ENCODE assay signal across 1 cellular context in the genomic region with DNA sequence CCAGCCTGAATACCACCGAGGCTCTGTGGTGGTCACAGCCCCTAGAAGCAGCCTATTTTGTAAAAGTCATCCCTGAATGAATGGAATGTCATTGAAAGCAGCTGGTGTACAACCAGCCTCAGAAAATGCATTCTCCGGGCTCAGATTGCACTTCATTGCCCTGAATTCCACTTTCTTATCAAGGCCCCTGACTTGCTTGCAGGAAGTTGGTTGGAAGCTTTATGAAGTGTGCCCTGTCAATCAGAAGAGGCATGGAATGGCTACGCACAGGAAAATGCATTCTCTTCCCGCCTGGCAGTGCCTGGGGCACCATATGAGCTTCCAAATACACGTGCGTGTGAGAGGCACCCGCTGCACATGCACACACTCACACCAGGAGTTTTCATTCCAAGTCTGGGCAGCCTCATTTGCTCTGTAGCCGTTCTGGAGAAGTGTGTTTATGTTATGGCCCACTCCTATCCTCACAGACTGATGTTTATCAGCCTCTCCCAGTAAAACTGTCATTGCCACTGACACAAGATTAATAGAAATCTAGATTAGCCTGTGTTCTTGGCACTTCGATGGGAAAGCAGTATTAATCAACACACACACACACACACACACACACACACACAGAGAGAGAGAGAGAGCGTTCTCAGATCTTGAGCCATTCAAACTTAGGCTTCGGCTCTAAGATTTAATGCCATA.
A peak's percentile ranks its signal among the peaks of the same experiment; 100 is the strongest.
TF ChIP-seq lines count a peak whose summit lies in the region.

No MANE protein-coding gene starts in this region.

TF ChIP-seq in HEK293, 187 proteins besides CTCF, POLR2A, EP300 and RAD21 (continued from another document and continues in another):
- TF ChIP-seq, protein P1, sequence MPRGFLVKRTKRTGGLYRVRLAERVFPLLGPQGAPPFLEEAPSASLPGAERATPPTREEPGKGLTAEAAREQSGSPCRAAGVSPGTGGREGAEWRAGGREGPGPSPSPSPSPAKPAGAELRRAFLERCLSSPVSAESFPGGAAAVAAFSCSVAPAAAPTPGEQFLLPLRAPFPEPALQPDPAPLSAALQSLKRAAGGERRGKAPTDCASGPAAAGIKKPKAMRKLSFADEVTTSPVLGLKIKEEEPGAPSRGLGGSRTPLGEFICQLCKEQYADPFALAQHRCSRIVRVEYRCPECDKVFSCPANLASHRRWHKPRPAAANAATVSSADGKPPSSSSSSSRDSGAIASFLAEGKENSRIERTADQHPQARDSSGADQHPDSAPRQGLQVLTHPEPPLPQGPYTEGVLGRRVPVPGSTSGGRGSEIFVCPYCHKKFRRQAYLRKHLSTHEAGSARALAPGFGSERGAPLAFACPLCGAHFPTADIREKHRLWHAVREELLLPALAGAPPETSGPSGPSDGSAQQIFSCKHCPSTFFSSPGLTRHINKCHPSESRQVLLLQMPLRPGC (tag by site-specific recombination; IDR thresholded peaks at IDR 0.05), result peak; percentile 88
- peak; percentile 100 for TF ChIP-seq FEZF1 (tag by site-specific recombination; IDR thresholded peaks at IDR 0.05)
- peak; percentile 86 for TF ChIP-seq ZNF121 (tag by site-specific recombination; IDR thresholded peaks at IDR 0.05)
- TF ChIP-seq, protein P2, sequence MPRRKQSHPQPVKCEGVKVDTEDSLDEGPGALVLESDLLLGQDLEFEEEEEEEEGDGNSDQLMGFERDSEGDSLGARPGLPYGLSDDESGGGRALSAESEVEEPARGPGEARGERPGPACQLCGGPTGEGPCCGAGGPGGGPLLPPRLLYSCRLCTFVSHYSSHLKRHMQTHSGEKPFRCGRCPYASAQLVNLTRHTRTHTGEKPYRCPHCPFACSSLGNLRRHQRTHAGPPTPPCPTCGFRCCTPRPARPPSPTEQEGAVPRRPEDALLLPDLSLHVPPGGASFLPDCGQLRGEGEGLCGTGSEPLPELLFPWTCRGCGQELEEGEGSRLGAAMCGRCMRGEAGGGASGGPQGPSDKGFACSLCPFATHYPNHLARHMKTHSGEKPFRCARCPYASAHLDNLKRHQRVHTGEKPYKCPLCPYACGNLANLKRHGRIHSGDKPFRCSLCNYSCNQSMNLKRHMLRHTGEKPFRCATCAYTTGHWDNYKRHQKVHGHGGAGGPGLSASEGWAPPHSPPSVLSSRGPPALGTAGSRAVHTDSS (tag by site-specific recombination; IDR thresholded peaks at IDR 0.05), result peak; percentile 66
- TF ChIP-seq MYNN (tag by site-specific recombination; IDR thresholded peaks at IDR 0.05; ENCODE audit: borderline replicate concordance), result 0 out of 2 replicates have a peak, but pooled peaks have one; percentile 37
- no peak for TF ChIP-seq ZNF571 (tag by site-specific recombination; IDR thresholded peaks at IDR 0.05)
- no peak for TF ChIP-seq ZNF416 (tag by site-specific recombination; IDR thresholded peaks at IDR 0.05)
- TF ChIP-seq, protein P3, sequence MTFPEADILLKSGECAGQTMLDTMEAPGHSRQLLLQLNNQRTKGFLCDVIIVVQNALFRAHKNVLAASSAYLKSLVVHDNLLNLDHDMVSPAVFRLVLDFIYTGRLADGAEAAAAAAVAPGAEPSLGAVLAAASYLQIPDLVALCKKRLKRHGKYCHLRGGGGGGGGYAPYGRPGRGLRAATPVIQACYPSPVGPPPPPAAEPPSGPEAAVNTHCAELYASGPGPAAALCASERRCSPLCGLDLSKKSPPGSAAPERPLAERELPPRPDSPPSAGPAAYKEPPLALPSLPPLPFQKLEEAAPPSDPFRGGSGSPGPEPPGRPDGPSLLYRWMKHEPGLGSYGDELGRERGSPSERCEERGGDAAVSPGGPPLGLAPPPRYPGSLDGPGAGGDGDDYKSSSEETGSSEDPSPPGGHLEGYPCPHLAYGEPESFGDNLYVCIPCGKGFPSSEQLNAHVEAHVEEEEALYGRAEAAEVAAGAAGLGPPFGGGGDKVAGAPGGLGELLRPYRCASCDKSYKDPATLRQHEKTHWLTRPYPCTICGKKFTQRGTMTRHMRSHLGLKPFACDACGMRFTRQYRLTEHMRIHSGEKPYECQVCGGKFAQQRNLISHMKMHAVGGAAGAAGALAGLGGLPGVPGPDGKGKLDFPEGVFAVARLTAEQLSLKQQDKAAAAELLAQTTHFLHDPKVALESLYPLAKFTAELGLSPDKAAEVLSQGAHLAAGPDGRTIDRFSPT (tag by site-specific recombination; IDR thresholded peaks at IDR 0.05), result no peak
- no peak for TF ChIP-seq ZNF624 (tag by site-specific recombination; IDR thresholded peaks at IDR 0.05)
- TF ChIP-seq ZNF558 (tag by site-specific recombination; IDR thresholded peaks at IDR 0.05), result peak; percentile 67; the same call in 1 of the 2 replicates
- TF ChIP-seq KLF7 (tag by site-specific recombination; IDR thresholded peaks at IDR 0.05; ENCODE audit: borderline replicate concordance), result peak; percentile 92
- TF ChIP-seq ZNF202 (tag by site-specific recombination; IDR thresholded peaks at IDR 0.05; ENCODE audit: borderline replicate concordance), result no peak
- TF ChIP-seq RBAK (tag by site-specific recombination; IDR thresholded peaks at IDR 0.05), result no peak
- TF ChIP-seq SP7 (tag by site-specific recombination; IDR thresholded peaks at IDR 0.05), result peak; percentile 98
- TF ChIP-seq ZNF501 (tag by site-specific recombination; IDR thresholded peaks at IDR 0.05), result peak; percentile 85
- peak; percentile 51; the same call in 1 of the 2 replicates for TF ChIP-seq ZSCAN23 (tag by site-specific recombination; IDR thresholded peaks at IDR 0.05)
- TF ChIP-seq ZNF626 (tag by site-specific recombination; IDR thresholded peaks at IDR 0.05), result no peak
- TF ChIP-seq ZFP41 (tag by site-specific recombination; IDR thresholded peaks at IDR 0.05; ENCODE audit: borderline replicate concordance), result no peak
- TF ChIP-seq ZNF433 (tag by site-specific recombination; IDR thresholded peaks at IDR 0.05; ENCODE audit: low read depth), result no peak
- TF ChIP-seq MZF1 (tag by site-specific recombination; IDR thresholded peaks at IDR 0.05; ENCODE audit: borderline replicate concordance), result peak; percentile 68
- TF ChIP-seq ZXDB (tag by site-specific recombination; IDR thresholded peaks at IDR 0.05), result peak; percentile 99
- TF ChIP-seq ZNF311 (tag by site-specific recombination; IDR thresholded peaks at IDR 0.05; ENCODE audit: borderline replicate concordance), result no peak
- no peak for TF ChIP-seq ZNF26 (tag by site-specific recombination; IDR thresholded peaks at IDR 0.05)
- TF ChIP-seq, protein P4, sequence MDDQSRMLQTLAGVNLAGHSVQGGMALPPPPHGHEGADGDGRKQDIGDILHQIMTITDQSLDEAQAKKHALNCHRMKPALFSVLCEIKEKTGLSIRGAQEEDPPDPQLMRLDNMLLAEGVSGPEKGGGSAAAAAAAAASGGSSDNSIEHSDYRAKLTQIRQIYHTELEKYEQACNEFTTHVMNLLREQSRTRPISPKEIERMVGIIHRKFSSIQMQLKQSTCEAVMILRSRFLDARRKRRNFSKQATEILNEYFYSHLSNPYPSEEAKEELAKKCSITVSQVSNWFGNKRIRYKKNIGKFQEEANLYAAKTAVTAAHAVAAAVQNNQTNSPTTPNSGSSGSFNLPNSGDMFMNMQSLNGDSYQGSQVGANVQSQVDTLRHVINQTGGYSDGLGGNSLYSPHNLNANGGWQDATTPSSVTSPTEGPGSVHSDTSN (CRISPR knock-in tag; IDR thresholded peaks at IDR 0.05), result 0 out of 2 replicates have a peak, but pooled peaks have one; percentile 33
- no peak for TF ChIP-seq PRDM1 (tag by site-specific recombination; IDR thresholded peaks at IDR 0.05)
- TF ChIP-seq ZNF791 (tag by site-specific recombination; IDR thresholded peaks at IDR 0.05), result no peak
- no peak for TF ChIP-seq SP3 (tag by site-specific recombination; IDR thresholded peaks at IDR 0.05)
- peak; percentile 64; the same call in 1 of the 2 replicates for TF ChIP-seq YY1 (tag by site-specific recombination; IDR thresholded peaks at IDR 0.05)
- TF ChIP-seq ZNF302 (tag by site-specific recombination; IDR thresholded peaks at IDR 0.05; ENCODE audit: low read depth), result peak; percentile 85; the same call in 1 of the 2 replicates
- TF ChIP-seq ZBTB44 (tag by site-specific recombination; IDR thresholded peaks at IDR 0.05), result peak; percentile 84
- TF ChIP-seq HOXA7 (CRISPR knock-in tag; IDR thresholded peaks at IDR 0.05; ENCODE audit: borderline replicate concordance), result no peak
- TF ChIP-seq, protein P5, sequence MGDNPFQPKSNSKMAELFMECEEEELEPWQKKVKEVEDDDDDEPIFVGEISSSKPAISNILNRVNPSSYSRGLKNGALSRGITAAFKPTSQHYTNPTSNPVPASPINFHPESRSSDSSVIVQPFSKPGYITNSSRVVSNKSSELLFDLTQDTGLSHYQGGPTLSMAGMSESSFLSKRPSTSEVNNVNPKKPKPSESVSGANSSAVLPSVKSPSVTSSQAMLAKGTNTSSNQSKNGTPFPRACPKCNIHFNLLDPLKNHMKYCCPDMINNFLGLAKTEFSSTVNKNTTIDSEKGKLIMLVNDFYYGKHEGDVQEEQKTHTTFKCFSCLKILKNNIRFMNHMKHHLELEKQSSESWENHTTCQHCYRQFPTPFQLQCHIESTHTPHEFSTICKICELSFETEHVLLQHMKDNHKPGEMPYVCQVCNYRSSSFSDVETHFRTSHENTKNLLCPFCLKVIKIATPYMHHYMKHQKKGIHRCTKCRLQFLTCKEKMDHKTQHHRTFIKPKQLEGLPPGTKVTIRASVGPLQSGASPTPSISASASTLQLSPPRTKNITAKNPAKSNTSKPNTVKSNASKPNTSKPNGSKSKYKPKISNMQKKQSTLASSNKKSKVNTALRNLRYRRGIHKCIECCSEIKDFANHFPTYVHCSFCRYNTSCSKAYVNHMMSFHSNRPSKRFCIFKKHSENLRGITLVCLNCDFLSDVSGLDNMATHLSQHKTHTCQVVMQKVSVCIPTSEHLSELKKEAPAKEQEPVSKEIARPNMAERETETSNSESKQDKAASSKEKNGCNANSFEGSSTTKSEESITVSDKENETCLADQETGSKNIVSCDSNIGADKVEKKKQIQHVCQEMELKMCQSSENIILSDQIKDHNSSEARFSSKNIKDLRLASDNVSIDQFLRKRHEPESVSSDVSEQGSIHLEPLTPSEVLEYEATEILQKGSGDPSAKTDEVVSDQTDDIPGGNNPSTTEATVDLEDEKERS (tag by site-specific recombination; IDR thresholded peaks at IDR 0.05), result 0 out of 2 replicates have a peak, but pooled peaks have one; percentile 21
- TF ChIP-seq KLF9 (tag by site-specific recombination; IDR thresholded peaks at IDR 0.05; ENCODE audit: low read depth), result peak; percentile 43; the same call in 1 of the 2 replicates
- TF ChIP-seq, protein P6, sequence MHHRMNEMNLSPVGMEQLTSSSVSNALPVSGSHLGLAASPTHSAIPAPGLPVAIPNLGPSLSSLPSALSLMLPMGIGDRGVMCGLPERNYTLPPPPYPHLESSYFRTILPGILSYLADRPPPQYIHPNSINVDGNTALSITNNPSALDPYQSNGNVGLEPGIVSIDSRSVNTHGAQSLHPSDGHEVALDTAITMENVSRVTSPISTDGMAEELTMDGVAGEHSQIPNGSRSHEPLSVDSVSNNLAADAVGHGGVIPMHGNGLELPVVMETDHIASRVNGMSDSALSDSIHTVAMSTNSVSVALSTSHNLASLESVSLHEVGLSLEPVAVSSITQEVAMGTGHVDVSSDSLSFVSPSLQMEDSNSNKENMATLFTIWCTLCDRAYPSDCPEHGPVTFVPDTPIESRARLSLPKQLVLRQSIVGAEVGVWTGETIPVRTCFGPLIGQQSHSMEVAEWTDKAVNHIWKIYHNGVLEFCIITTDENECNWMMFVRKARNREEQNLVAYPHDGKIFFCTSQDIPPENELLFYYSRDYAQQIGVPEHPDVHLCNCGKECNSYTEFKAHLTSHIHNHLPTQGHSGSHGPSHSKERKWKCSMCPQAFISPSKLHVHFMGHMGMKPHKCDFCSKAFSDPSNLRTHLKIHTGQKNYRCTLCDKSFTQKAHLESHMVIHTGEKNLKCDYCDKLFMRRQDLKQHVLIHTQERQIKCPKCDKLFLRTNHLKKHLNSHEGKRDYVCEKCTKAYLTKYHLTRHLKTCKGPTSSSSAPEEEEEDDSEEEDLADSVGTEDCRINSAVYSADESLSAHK (tag by site-specific recombination; IDR thresholded peaks at IDR 0.05), result peak; percentile 98
- no peak for TF ChIP-seq ZNF175 (tag by site-specific recombination; IDR thresholded peaks at IDR 0.05)
- TF ChIP-seq ZNF701 (tag by site-specific recombination; IDR thresholded peaks at IDR 0.05), result no peak; the same call in 1 of the 2 replicates
- TF ChIP-seq ZNF324 (tag by site-specific recombination; IDR thresholded peaks at IDR 0.05), result peak; percentile 97
- peak; percentile 66 for TF ChIP-seq YY2 (tag by site-specific recombination; IDR thresholded peaks at IDR 0.05)
- peak; percentile 89 for TF ChIP-seq BCL6B (tag by site-specific recombination; IDR thresholded peaks at IDR 0.05)
- TF ChIP-seq KLF8 (tag by site-specific recombination; IDR thresholded peaks at IDR 0.05), result peak; percentile 55; the same call in 1 of the 2 replicates
- no peak for TF ChIP-seq ZNF521 (tag by site-specific recombination; IDR thresholded peaks at IDR 0.05)
